In the genomic region with DNA sequence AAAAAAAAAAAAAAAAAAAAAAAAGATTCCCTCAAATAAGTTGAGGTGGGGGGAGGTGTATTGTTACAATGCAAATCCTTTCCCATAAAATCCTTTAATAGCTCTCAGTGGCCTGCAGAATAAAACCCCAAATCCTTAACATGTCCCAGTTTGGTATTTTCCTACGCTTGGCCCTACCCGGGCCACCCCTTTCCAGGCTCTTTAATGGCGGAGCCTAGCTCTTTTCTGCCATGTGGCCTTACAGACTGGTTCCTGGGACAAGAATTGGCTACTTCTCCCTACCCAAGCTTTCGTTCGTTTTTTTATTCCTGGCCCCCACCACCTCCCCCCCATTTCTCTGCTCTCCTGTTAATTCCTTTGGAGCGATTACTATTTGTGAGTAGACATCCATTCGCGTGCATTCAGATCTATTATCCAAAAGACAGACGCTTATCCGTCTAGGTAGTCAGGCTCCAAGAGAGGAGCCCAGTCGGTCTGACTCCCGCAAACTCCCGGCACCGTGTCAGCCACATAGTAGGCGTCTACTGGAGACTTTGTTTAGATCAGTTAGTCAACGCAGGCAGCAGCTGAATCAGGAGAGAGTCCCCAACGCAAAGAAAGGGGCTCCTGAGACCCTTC, we compare ENCODE assay signal across 9 cellular contexts. TPM values are rescaled to one million over a fixed set of nuclear protein-coding genes. Genes with fewer than 3 reads are reported as not detected.
A peak's percentile ranks its signal among the peaks of the same experiment; 100 is the strongest.
DNase-seq lines count a peak whose midpoint lies in the region; FAIRE-seq and TF ChIP-seq lines count a peak whose summit lies in the region.
"Had no signal": no experiment of that assay in that cellular context is flagged by ENCODE, and none has a peak within 500 bp of the region (broad histone marks: within the 10 kb centered on the region; RNA-seq: fewer than 3 reads in every experiment).

No MANE protein-coding gene starts in this region.

- peak overlapping the region; percentile 96 for H2AFZ ChIP-seq in keratinocyte (ENCODE audit: control insufficient read depth, low read length)

- H3K9me3 ChIP-seq in keratinocyte (ENCODE audit: control insufficient read depth, low read depth, low read length) = no peaks in the 10 kb centered on the region
- H3K9me3 ChIP-seq in stomach = no peaks in the 10 kb centered on the region

- peak; percentile 17 for DNase-seq in NCI-H2029 treated with DMSO at 0.1 percent for 48 hours (lab: John Stamatoyannopoulos, UW)
- no peak for DNase-seq in NCI-H2029 (lab: John Stamatoyannopoulos, UW)
- no peak for DNase-seq in keratinocyte (ENCODE audit: low read depth, low spot score)
- DNase-seq in stomach = no peak
- no peak for DNase-seq in GM19239 (ENCODE audit: insufficient read length, low spot score)
- DNase-seq in mucosa of gallbladder (ENCODE audit: low spot score) = no peak
- no peak for DNase-seq in anterior cingulate cortex (lab: John Stamatoyannopoulos, UW)

- H3K9me3 Mint-ChIP-seq in activated naive CD8-positive, alpha-beta T cell (ENCODE audit: low read depth) = no peaks in the 10 kb centered on the region

- H3K9ac ChIP-seq in keratinocyte (ENCODE audit: control insufficient read depth, extremely low read depth, insufficient read depth, low read length) = peak overlapping the region; percentile 94

- H3K4me3 ChIP-seq in keratinocyte (ENCODE audit: control insufficient read depth in 2 of 3, extremely low read depth in 1 of 3, insufficient read depth in 2 of 3, low read depth in 1 of 3, low read length in 3 of 3) = peak overlapping the region; percentile 56 to 92 (median 79)
- H3K4me3 ChIP-seq in stomach = peak overlapping the region; percentile 65 to 81 (median 78)

- H3K27ac ChIP-seq in keratinocyte (ENCODE audit: control insufficient read depth, insufficient read depth, low read length) (peak overlapping the region; percentile 95), stomach (peak overlapping the region; percentile 98 to 100 (median 99))

- FAIRE-seq in keratinocyte (lab: Jason Lieb, UNC) = no peak
- FAIRE-seq in GM19239 (lab: Jason Lieb, UNC) = no peak
- FAIRE-seq: colon had no signal

- H3K27ac Mint-ChIP-seq in activated naive CD8-positive, alpha-beta T cell = peak overlapping the region; percentile 95

- no peaks in the 10 kb centered on the region for H4K20me1 ChIP-seq in keratinocyte (ENCODE audit: control insufficient read depth, extremely low read depth, insufficient read depth, low read length)

- H3K36me3 ChIP-seq in keratinocyte (ENCODE audit: control insufficient read depth in 2 of 2, extremely low read depth in 1 of 2, insufficient read depth in 2 of 2, low read length in 2 of 2) (peaks cover 4 to 6% of the 10 kb centered on the region in 2 experiments), stomach (no peaks in the 10 kb centered on the region)

- TF ChIP-seq CTCF in keratinocyte (optimal IDR thresholded peaks at IDR 0.05 in 1 of 3, IDR thresholded peaks at IDR 0.05 in 1 of 3, conservative IDR thresholded peaks at IDR 0.05 in 1 of 3; ENCODE audit: extremely low read depth in 1 of 3, insufficient read depth in 2 of 3, low read length in 3 of 3) = no peak
- no peak for TF ChIP-seq CTCF in stomach (IDR thresholded peaks at IDR 0.05)

- H3K27me3 Mint-ChIP-seq in activated naive CD8-positive, alpha-beta T cell = no peaks in the 10 kb centered on the region

- peaks cover 25% of the 10 kb centered on the region for H3K79me2 ChIP-seq in keratinocyte (ENCODE audit: control insufficient read depth, insufficient read depth, low read length)

- intact Hi-C loops in stomach (cut with DNase I; ENCODE audit: low total_unique reads) = no loop called here

- 35 to 48% (median 43%) methylated on average over 17 of the region's 17 CpGs for WGBS in stomach, 5 donors

- TF ChIP-seq EP300 in stomach (IDR thresholded peaks at IDR 0.05) = no peak

- H3K4me1 Mint-ChIP-seq in activated naive CD8-positive, alpha-beta T cell (ENCODE audit: low read depth) = peaks cover 39% of the 10 kb centered on the region

- no peaks in the 10 kb centered on the region for H3K36me3 Mint-ChIP-seq in activated naive CD8-positive, alpha-beta T cell

- H3K4me1 ChIP-seq in keratinocyte (ENCODE audit: control insufficient read depth, extremely low read depth, insufficient read depth, low read length) = peaks cover 45% of the 10 kb centered on the region
- peaks cover 31 to 46% (median 45%) of the 10 kb centered on the region in 4 donors for H3K4me1 ChIP-seq in stomach

- H3K27me3 ChIP-seq in keratinocyte (ENCODE audit: control insufficient read depth, extremely low read depth, insufficient read depth, low read length) (no peaks in the 10 kb centered on the region), stomach (no peaks in the 10 kb centered on the region)

- H3K9me1 ChIP-seq in keratinocyte (ENCODE audit: control insufficient read depth, extremely low read depth, insufficient read depth, low read length) = no peaks in the 10 kb centered on the region

- H3K4me3 Mint-ChIP-seq in activated naive CD8-positive, alpha-beta T cell = peak overlapping the region; percentile 93

- H3K4me2 ChIP-seq in keratinocyte (ENCODE audit: control insufficient read depth, extremely low read depth, insufficient read depth, low read depth, low read length) = peak overlapping the region; percentile 86

- dilution Hi-C loops in keratinocyte (cut with MboI; ENCODE audit: extremely low pct_ligation_motif_present, low sequenced_read_pairs) = no loop called here

- TF ChIP-seq POLR2A in stomach (IDR thresholded peaks at IDR 0.05) = no peak

RNA-seq across cellular contexts. Expression of a gene that starts 0.8 kb away (rescaled TPM):
- polyA plus RNA-seq in keratinocyte (9.2 to 13.1 TPM (median 11.8 TPM) in 3 replicates), stomach (10 to 100 TPM; 15.8 to 25.7 (median 18.7) TPM)
- 4.0 TPM for polyA plus RNA-seq in keratinocyte (2011; ENCODE audit: low read depth)
- polyA plus RNA-seq in keratinocyte (2011; cell fraction: cytosol; rRNA removed) = 8.5 and 8.9 TPM in 2 replicates
- 4.4 TPM in 2 replicates for polyA plus RNA-seq in keratinocyte (2011; cell fraction: nucleus; rRNA removed)
- polyA plus RNA-seq in keratinocyte (2012; ENCODE audit: low replicate concordance) = 11.6 and 13.9 TPM in 2 replicates
- polyA minus RNA-seq in keratinocyte = 7.9 to 10.2 TPM (median 7.9 TPM) in 3 replicates
- 14.6 TPM for polyA minus RNA-seq in keratinocyte (2011; cell fraction: cytosol; rRNA and poly(A)+ RNA removed)
- 1.7 and 3.3 TPM in 2 replicates for polyA minus RNA-seq in keratinocyte (2011; cell fraction: nucleus; rRNA and poly(A)+ RNA removed)
- total RNA-seq in stomach (100 to 1,000 TPM in 1 of 5 donors, 10 to 100 TPM in 4; 12.5 to 109 (median 53.9) TPM), mucosa of gallbladder (27.2 TPM)

RNA-seq across cellular contexts. Expression of a gene that starts 5.4 kb away (rescaled TPM):
- polyA plus RNA-seq in keratinocyte = 173 to 569 TPM (median 189 TPM) in 3 replicates
- polyA plus RNA-seq in keratinocyte (2011; ENCODE audit: low read depth) = 21.4 TPM
- 219 and 289 TPM in 2 replicates for polyA plus RNA-seq in keratinocyte (2011; cell fraction: cytosol; rRNA removed)
- 115 and 137 TPM in 2 replicates for polyA plus RNA-seq in keratinocyte (2011; cell fraction: nucleus; rRNA removed)
- 156 and 255 TPM in 2 replicates for polyA plus RNA-seq in keratinocyte (2012; ENCODE audit: low replicate concordance)
- polyA minus RNA-seq in keratinocyte = 364 to 462 TPM (median 391 TPM) in 3 replicates
- 371 TPM for polyA minus RNA-seq in keratinocyte (2011; cell fraction: cytosol; rRNA and poly(A)+ RNA removed)
- 46.3 and 66.6 TPM in 2 replicates for polyA minus RNA-seq in keratinocyte (2011; cell fraction: nucleus; rRNA and poly(A)+ RNA removed)
- total RNA-seq in stomach = 10 to 100 TPM in 4 of 5 donors, 1 to 10 TPM in 1; 9.3 to 64.7 (median 25.7) TPM
- polyA plus RNA-seq in stomach = 100 to 1,000 TPM in 2 of 3 donors, 10 to 100 TPM in 1; 92.0 to 125 (median 112) TPM
- total RNA-seq in mucosa of gallbladder = 69.3 TPM

RNA-seq across cellular contexts. Expression of a gene that starts 6.2 kb away (rescaled TPM):
- polyA plus RNA-seq in keratinocyte (30.1 to 57.1 TPM (median 41.3 TPM) in 3 replicates), stomach (10 to 100 TPM; 36.8 to 64.8 (median 48.3) TPM)
- 44.8 TPM for polyA plus RNA-seq in keratinocyte (2011; ENCODE audit: low read depth)
- polyA plus RNA-seq in keratinocyte (2011; cell fraction: cytosol; rRNA removed) = 17.7 and 26.9 TPM in 2 replicates
- polyA plus RNA-seq in keratinocyte (2011; cell fraction: nucleus; rRNA removed) = 238 and 251 TPM in 2 replicates
- polyA plus RNA-seq in keratinocyte (2012; ENCODE audit: low replicate concordance) = 32.6 and 56.1 TPM in 2 replicates
- polyA minus RNA-seq in keratinocyte = 33.9 to 38.2 TPM (median 38.0 TPM) in 3 replicates
- polyA minus RNA-seq in keratinocyte (2011; cell fraction: cytosol; rRNA and poly(A)+ RNA removed) = 40.1 TPM
- polyA minus RNA-seq in keratinocyte (2011; cell fraction: nucleus; rRNA and poly(A)+ RNA removed) = 50.0 and 51.2 TPM in 2 replicates
- total RNA-seq in stomach (10 to 100 TPM; 27.4 to 80.7 (median 71.0) TPM), mucosa of gallbladder (44.6 TPM)

RNA-seq across cellular contexts. Expression of a gene that starts 31.5 kb away (rescaled TPM):
- 16.7 to 28.0 TPM (median 25.4 TPM) in 3 replicates for polyA plus RNA-seq in keratinocyte
- 29.5 TPM for polyA plus RNA-seq in keratinocyte (2011; ENCODE audit: low read depth)
- 13.2 and 18.5 TPM in 2 replicates for polyA plus RNA-seq in keratinocyte (2011; cell fraction: cytosol; rRNA removed)
- polyA plus RNA-seq in keratinocyte (2011; cell fraction: nucleus; rRNA removed) = 63.0 and 74.1 TPM in 2 replicates
- polyA plus RNA-seq in keratinocyte (2012; ENCODE audit: low replicate concordance) = 22.5 and 27.7 TPM in 2 replicates
- 44.4 to 165 TPM (median 55.4 TPM) in 3 replicates for polyA minus RNA-seq in keratinocyte
- polyA minus RNA-seq in keratinocyte (2011; cell fraction: cytosol; rRNA and poly(A)+ RNA removed) = 39.9 TPM
- 42.0 and 57.0 TPM in 2 replicates for polyA minus RNA-seq in keratinocyte (2011; cell fraction: nucleus; rRNA and poly(A)+ RNA removed)
- total RNA-seq in stomach = 100 to 1,000 TPM in 2 of 5 donors, 10 to 100 TPM in 3; 41.5 to 141 (median 58.5) TPM
- polyA plus RNA-seq in stomach = 10 to 100 TPM; 22.0 to 27.6 (median 22.2) TPM
- 59.5 TPM for total RNA-seq in mucosa of gallbladder

RNA-seq across cellular contexts. Expression of a gene that starts 34.6 kb away (rescaled TPM):
- polyA plus RNA-seq in keratinocyte = 0.43 to 1.5 TPM (median 0.54 TPM) in 3 replicates
- polyA plus RNA-seq in keratinocyte (2011; ENCODE audit: low read depth) = 0.42 TPM
- polyA plus RNA-seq in keratinocyte (2011; cell fraction: cytosol; rRNA removed) = 0.13 and 0.16 TPM in 2 replicates
- polyA plus RNA-seq in keratinocyte (2011; cell fraction: nucleus; rRNA removed) = 4.0 and 4.6 TPM in 2 replicates
- 0.25 and 0.39 TPM in 2 replicates for polyA plus RNA-seq in keratinocyte (2012; ENCODE audit: low replicate concordance)
- 0.35 to 0.86 TPM in 2 of 3 replicates, not detected in the other for polyA minus RNA-seq in keratinocyte
- polyA minus RNA-seq in keratinocyte (2011; cell fraction: cytosol; rRNA and poly(A)+ RNA removed) = not detected
- 1.2 TPM in 1 of 2 replicates, not detected in the other for polyA minus RNA-seq in keratinocyte (2011; cell fraction: nucleus; rRNA and poly(A)+ RNA removed)
- 10 to 100 TPM in 1 of 5 donors, 1 to 10 TPM in 2, under 1 TPM in 1, not detected in 1; 0.45 to 25.7 (median 1.7) TPM for total RNA-seq in stomach
- polyA plus RNA-seq in stomach = 1 to 10 TPM in 1 of 3 donors, under 1 TPM in 2; 0.46 to 1.2 (median 1.00) TPM
- total RNA-seq in mucosa of gallbladder = 4.1 TPM
